ENCODE assay signal across 8 cellular contexts in genomic region chrX:15738686-15739016, GRCh38. TPM values are rescaled to one million over a fixed set of nuclear protein-coding genes. Genes with fewer than 3 reads are reported as not detected.
DNase-seq lines count a peak whose midpoint lies in the region; ATAC-seq, FAIRE-seq and TF ChIP-seq lines count a peak whose summit lies in the region.

No MANE protein-coding gene starts in this region.

- WGBS in A549 (ENCODE audit: missing lambda C conversion rate) = 86% methylated on average over 6 of the region's 6 CpGs
- 60 to 80% methylated on average over 1 of the region's 6 CpGs for WGBS in mesodermal cell (ENCODE audit: insufficient coverage in 2 of 2), 2 experiments

- CTCF ChIA-PET in A549 (lab: Yijun Ruan, JAX) = interaction anchor here (0.6 to 2.0 kb wide), 2 partner anchors 10 to 285 kb away, joined by 3 to 7 read pairs; no protein-coding TSS in a partner anchor
- CTCF ChIA-PET in MCF 10A (lab: Yijun Ruan, JAX) = interaction anchor here (0.6 to 0.7 kb wide), 4 partner anchors 11 to 938 kb away, joined by 3 read pairs; no protein-coding TSS in a partner anchor

- H3K4me1 Mint-ChIP-seq in MCF 10A (ENCODE audit: insufficient read depth, unreplicated experiment) = peaks cover 24% of the 10 kb centered on the region

- H3K4me1 ChIP-seq in A549 (peaks cover 26% of the 10 kb centered on the region), mesodermal cell (ENCODE audit: control insufficient read depth, insufficient read depth, low read length, poor library complexity, severe bottlenecking) (peaks cover 3% of the 10 kb centered on the region)

- no peaks in the 10 kb centered on the region for H3K9me3 Mint-ChIP-seq in MCF 10A (ENCODE audit: unreplicated experiment)

- intact Hi-C loops in MCF 10A (cut with micrococcal nuclease) = no loop called here

- H3K4me2 ChIP-seq in A549 = peak overlapping the region; percentile 95

- ATAC-seq in A549 (peak in 1 of 2 experiments; percentile 4; a peak in 3 of 6 replicates), HG03460 (IDR thresholded peaks at IDR 0.05; ENCODE audit: unreplicated experiment) (peak; percentile 5), HG02571 (IDR thresholded peaks at IDR 0.05; ENCODE audit: unreplicated experiment) (no peak), HG03571 (IDR thresholded peaks at IDR 0.05; ENCODE audit: unreplicated experiment) (no peak), HG03159 (IDR thresholded peaks at IDR 0.05; ENCODE audit: unreplicated experiment) (no peak)

- TF ChIP-seq EP300 in A549 (IDR thresholded peaks at IDR 0.05) = no peak

- POLR2A ChIA-PET in A549 (lab: Yijun Ruan, JAX) = no interaction called here
- POLR2A ChIA-PET in MCF 10A (lab: Yijun Ruan, JAX) = interaction anchor here (0.5 to 1.8 kb wide), 6 partner anchors 11 to 981 kb away, joined by 3 to 4 read pairs (median 3); partner anchors contain the start of gene SYAP1

- DNase-seq in A549 (ENCODE audit: low read depth in 1 of 2, low spot score in 1 of 2) = no peak
- DNase-seq in MCF 10A (ENCODE audit: unreplicated experiment) = no peak
- no peak for DNase-seq in NCI-H2196 treated with DMSO at 0.1 percent for 48 hours (lab: John Stamatoyannopoulos, UW; ENCODE audit: unreplicated experiment)

- no peaks in the 10 kb centered on the region for H3K36me3 ChIP-seq in mesodermal cell (ENCODE audit: control insufficient read depth, insufficient read depth, low read length)

- H3K9me3 ChIP-seq in A549 (no peaks in the 10 kb centered on the region), mesodermal cell (ENCODE audit: control insufficient read depth, low read length) (no peaks in the 10 kb centered on the region)

- TF ChIP-seq POLR2A in A549 (IDR thresholded peaks at IDR 0.05; ENCODE audit: low read length) = no peak

- TF ChIP-seq RAD21 in A549 (conservative IDR thresholded peaks at IDR 0.05 in 1 of 2, IDR thresholded peaks at IDR 0.05 in 1 of 2) = no peak

- peak overlapping the region; percentile 78 for H3K4me3 Mint-ChIP-seq in MCF 10A (ENCODE audit: unreplicated experiment)

- peak overlapping the region; percentile 43 for H3K27ac Mint-ChIP-seq in MCF 10A (ENCODE audit: low read depth, unreplicated experiment)

- H3K4me3 ChIP-seq in A549 (peak overlapping the region; percentile 57), mesodermal cell (ENCODE audit: extremely low read depth, insufficient read depth, low read length, poor library complexity, severe bottlenecking) (peak overlapping the region; percentile 36)

- H3K27me3 Mint-ChIP-seq in MCF 10A (ENCODE audit: insufficient read depth, unreplicated experiment) = no peaks in the 10 kb centered on the region

- H3K27ac ChIP-seq in A549 = peak overlapping the region in 1 of 2 experiments; percentile 73; a peak in 3 of 6 replicates
- H3K27ac ChIP-seq in mesodermal cell (ENCODE audit: low read depth, low read length, severe bottlenecking) = no peak overlapping the region

- no peak for TF ChIP-seq CTCF in A549 (IDR thresholded peaks at IDR 0.05)
- TF ChIP-seq CTCF in MCF 10A (IDR thresholded peaks at IDR 0.05; ENCODE audit: unreplicated experiment) = no peak

- no TSS peak for BruUV-seq in MCF 10A (replicated peaks; lab: Mats Ljungman, UMichigan)

- FAIRE-seq in A549 (lab: Jason Lieb, UNC) = no peak

- H3K36me3 Mint-ChIP-seq in MCF 10A (ENCODE audit: insufficient read depth, unreplicated experiment) = no peaks in the 10 kb centered on the region

TF ChIP-seq in A549, 52 proteins besides CTCF, POLR2A, EP300 and RAD21:
- TF ChIP-seq TP53 (CRISPR knock-in tag; IDR thresholded peaks at IDR 0.05) (no peak), FOSB (CRISPR knock-in tag; IDR thresholded peaks at IDR 0.05) (no peak)
- TF ChIP-seq, protein P1, sequence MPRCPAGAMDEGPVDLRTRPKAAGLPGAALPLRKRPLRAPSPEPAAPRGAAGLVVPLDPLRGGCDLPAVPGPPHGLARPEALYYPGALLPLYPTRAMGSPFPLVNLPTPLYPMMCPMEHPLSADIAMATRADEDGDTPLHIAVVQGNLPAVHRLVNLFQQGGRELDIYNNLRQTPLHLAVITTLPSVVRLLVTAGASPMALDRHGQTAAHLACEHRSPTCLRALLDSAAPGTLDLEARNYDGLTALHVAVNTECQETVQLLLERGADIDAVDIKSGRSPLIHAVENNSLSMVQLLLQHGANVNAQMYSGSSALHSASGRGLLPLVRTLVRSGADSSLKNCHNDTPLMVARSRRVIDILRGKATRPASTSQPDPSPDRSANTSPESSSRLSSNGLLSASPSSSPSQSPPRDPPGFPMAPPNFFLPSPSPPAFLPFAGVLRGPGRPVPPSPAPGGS (IDR thresholded peaks at IDR 0.05) = no peak
TF ChIP-seq in A549: peak in this region for 0.

RNA-seq across cellular contexts. Expression of gene CA5B, which starts 0.6 kb away (rescaled TPM):
- polyA plus RNA-seq in A549 (2011; rRNA removed) = 11.3 and 12.5 TPM in 2 replicates
- polyA plus RNA-seq in A549 (2012; cell fraction: cytosol; rRNA removed) = 1.4 and 1.9 TPM in 2 replicates
- 1.5 and 2.1 TPM in 2 replicates for polyA plus RNA-seq in A549 (2012; cell fraction: nucleus; rRNA removed)
- polyA plus RNA-seq in A549 (2017; fragmentation: RNase III; extraction: RNeasy Plus Mini Kit Qiagen cat#74134 plus additional on column Dnase treatment) = 2.7 to 5.8 TPM (median 5.2 TPM) in 3 replicates
- 16.3 and 16.5 TPM in 2 replicates for polyA minus RNA-seq in A549 (2011; rRNA and poly(A)+ RNA removed)
- total RNA-seq in MCF 10A (2022) = 15.3 and 21.2 TPM in 2 replicates
- 6.7 TPM for polyA plus RNA-seq in mesodermal cell (2013, experiment 1 of 2)
- 3.8 TPM for polyA plus RNA-seq in mesodermal cell (2013, experiment 2 of 2)

RNA-seq across cellular contexts. Expression of gene ZRSR2, which starts 51.6 kb away (rescaled TPM):
- polyA plus RNA-seq in A549 (2011; rRNA removed) = 8.5 and 10.5 TPM in 2 replicates
- 3.7 and 4.3 TPM in 2 replicates for polyA plus RNA-seq in A549 (2012; cell fraction: cytosol; rRNA removed)
- 3.6 and 7.6 TPM in 2 replicates for polyA plus RNA-seq in A549 (2012; cell fraction: nucleus; rRNA removed)
- polyA plus RNA-seq in A549 (2017; fragmentation: RNase III; extraction: RNeasy Plus Mini Kit Qiagen cat#74134 plus additional on column Dnase treatment) = 11.0 to 12.0 TPM (median 11.7 TPM) in 3 replicates
- polyA minus RNA-seq in A549 (2011; rRNA and poly(A)+ RNA removed) = 1.6 and 3.1 TPM in 2 replicates
- 17.0 and 20.3 TPM in 2 replicates for total RNA-seq in MCF 10A (2022)
- 10.6 TPM for polyA plus RNA-seq in mesodermal cell (2013, experiment 1 of 2)
- 8.5 TPM for polyA plus RNA-seq in mesodermal cell (2013, experiment 2 of 2)
